9 cellular contexts compared by ENCODE assay signal in genomic region chr3:111737712-111738097, GRCh38.
DNase-seq lines count a peak whose midpoint lies in the region; ATAC-seq and TF ChIP-seq lines count a peak whose summit lies in the region.
"Had no signal": no experiment of that assay in that cellular context is flagged by ENCODE, and none has a peak within 500 bp of the region (broad histone marks: within the 10 kb centered on the region; RNA-seq: fewer than 3 reads in every experiment).

No MANE protein-coding gene starts in this region.

- H3K4me3 ChIP-seq in fibroblast of the aortic adventitia (ENCODE audit: low read depth, low read length) (no peak overlapping the region), stomach smooth muscle (ENCODE audit: low read length in 2 of 2) (no peak overlapping the region), A673 (ENCODE audit: low read depth, low read length, poor library complexity, severe bottlenecking) (no peak overlapping the region)

- intact Hi-C loops in A673 (cut with micrococcal nuclease; ENCODE audit: unreplicated experiment), result no loop called here

- POLR2A ChIA-PET in A673 (lab: Charles Lee; ENCODE audit: low non-redundant PET), result no interaction called here

- H3K9me3 ChIP-seq in stomach smooth muscle (ENCODE audit: control insufficient read depth in 2 of 2, low read length in 2 of 2), result no peaks in the 10 kb centered on the region
- H3K9me3 ChIP-seq in A673 (ENCODE audit: low read depth, low read length, poor library complexity, severe bottlenecking), result no peaks in the 10 kb centered on the region

- peak overlapping the region; percentile 69 for H3K27ac ChIP-seq in stomach smooth muscle (ENCODE audit: low read length)
- no peak overlapping the region for H3K27ac ChIP-seq in A673 (ENCODE audit: low read depth, low read length, poor library complexity, severe bottlenecking)

- no TSS peak for BruUV-seq in A673 (replicated peaks; lab: Mats Ljungman, UMichigan)

- H3K27me3 ChIP-seq in stomach smooth muscle (ENCODE audit: control insufficient read depth in 1 of 2, insufficient read depth in 2 of 2, low read length in 2 of 2), result no peaks in the 10 kb centered on the region
- no peaks in the 10 kb centered on the region for H3K27me3 ChIP-seq in A673 (replicated peaks; ENCODE audit: insufficient read depth, low read depth, low read length, poor library complexity)

- peak; percentile 52 for DNase-seq in HK-2 (ENCODE audit: unreplicated experiment)
- DNase-seq in fibroblast of the aortic adventitia (ENCODE audit: low read depth), result peak; percentile 99
- DNase-seq in activated CD4-positive, alpha-beta T cell treated with anti-CD3 and anti-CD28 coated beads for 48 hours, result no peak
- no peak for DNase-seq in Ammon's horn (ENCODE audit: low spot score)
- no peak for DNase-seq in retina
- no peak for DNase-seq in A673 (ENCODE audit: low spot score)
- DNase-seq: naive B cell had no signal

- peak; percentile 91 for ATAC-seq in GM19463 (IDR thresholded peaks at IDR 0.05; ENCODE audit: unreplicated experiment)

- no peaks in the 10 kb centered on the region for H3K36me3 ChIP-seq in stomach smooth muscle (ENCODE audit: control insufficient read depth in 2 of 2, insufficient read depth in 2 of 2, low read length in 2 of 2)
- H3K36me3 ChIP-seq in A673 (ENCODE audit: insufficient read depth, low read length, poor library complexity, severe bottlenecking), result no peaks in the 10 kb centered on the region

- H3K9ac ChIP-seq in stomach smooth muscle (ENCODE audit: low read length in 2 of 2), result peak overlapping the region in 1 of 2 donors; percentile 0

- TF ChIP-seq CTCF in fibroblast of the aortic adventitia (IDR thresholded peaks at IDR 0.05; ENCODE audit: insufficient read depth, low read length) (no peak), A673 (conservative IDR thresholded peaks at IDR 0.05; ENCODE audit: low read depth, low read length) (no peak)

- CTCF ChIA-PET in A673 (lab: Charles Lee), result no interaction called here

- H3K4me1 ChIP-seq in stomach smooth muscle (ENCODE audit: control insufficient read depth, insufficient read depth, low read length) (peaks cover 22% of the 10 kb centered on the region), A673 (ENCODE audit: insufficient read depth, low read length, poor library complexity, severe bottlenecking) (no peaks in the 10 kb centered on the region)

Comparison
In these comparisons a context has a peak if more than half of its experiments do, and no peak if none do; other contexts are left out.
1. DNase-seq: peak in HK-2 (single experiment) and fibroblast of the aortic adventitia (single experiment); none in activated CD4-positive, alpha-beta T cell treated with anti-CD3 and anti-CD28 coated beads for 48 hours (single experiment), Ammon's horn (single experiment), retina (single experiment) and A673 (single experiment).